ENCODE assay signal across 8 cellular contexts in genomic region chr17:57257213-57257873, GRCh38. TPM values are rescaled to one million over a fixed set of nuclear protein-coding genes. Genes with fewer than 3 reads are reported as not detected.
DNase-seq lines count a peak whose midpoint lies in the region; ATAC-seq and TF ChIP-seq lines count a peak whose summit lies in the region.

No MANE protein-coding gene starts in this region.

- H3K9ac ChIP-seq in fibroblast of lung (ENCODE audit: insufficient read depth, low read length) (peak overlapping the region; percentile 5), rectal smooth muscle tissue (ENCODE audit: low read length) (no peak overlapping the region)

- no peaks in the 10 kb centered on the region for H3K9me3 ChIP-seq in fibroblast of lung (ENCODE audit: control insufficient read depth, insufficient read depth, low read depth, low read length)

- H3K27ac ChIP-seq in VCaP (peak overlapping the region; percentile 87), fibroblast of lung (ENCODE audit: insufficient read depth, low read length) (no peak overlapping the region), rectal smooth muscle tissue (ENCODE audit: low read depth, low read length) (no peak overlapping the region)

- H3K27me3 ChIP-seq in fibroblast of lung (ENCODE audit: control insufficient read depth, insufficient read depth, low read length) (peaks cover 9% of the 10 kb centered on the region), rectal smooth muscle tissue (ENCODE audit: control insufficient read depth, insufficient read depth, low read length) (no peaks in the 10 kb centered on the region)

- peak in 5 of 6 experiments; percentile 6 to 56 (median 23) for DNase-seq in stimulated activated naive CD4-positive, alpha-beta T cell (lab: John Stamatoyannopoulos, UW)
- no peak for DNase-seq in stimulated activated naive CD4-positive, alpha-beta T cell treated with Interleukin-2 at 50 U/mL for 16 hours (lab: John Stamatoyannopoulos, UW)
- DNase-seq in fibroblast of lung (ENCODE audit: low read depth in 2 of 2) = no peak
- DNase-seq in NCI-H1930 (lab: John Stamatoyannopoulos, UW) = no peak

- no peaks in the 10 kb centered on the region for H3K79me2 ChIP-seq in fibroblast of lung (ENCODE audit: control insufficient read depth, insufficient read depth, low read length)

- peak overlapping the region; percentile 51 to 95 (median 70) for H3K4me3 ChIP-seq in fibroblast of lung (replicated peaks in 1 of 4; ENCODE audit: control extremely low read depth in 1 of 4, insufficient read depth in 1 of 4, low read depth in 3 of 4, low read length in 4 of 4)
- peak overlapping the region; percentile 83 for H3K4me3 ChIP-seq in rectal smooth muscle tissue (ENCODE audit: low read length)

- H3K4me1 ChIP-seq in fibroblast of lung (ENCODE audit: control insufficient read depth, extremely low read depth, insufficient read depth, low read length) (peaks cover 3% of the 10 kb centered on the region), rectal smooth muscle tissue (ENCODE audit: control insufficient read depth, insufficient read depth, low read length) (peaks cover 4% of the 10 kb centered on the region)

- H3K36me3 ChIP-seq in fibroblast of lung (ENCODE audit: control insufficient read depth, insufficient read depth, low read length) (no peaks in the 10 kb centered on the region), rectal smooth muscle tissue (ENCODE audit: control insufficient read depth, insufficient read depth, low read length) (peaks cover 2% of the 10 kb centered on the region)

- no peak for ATAC-seq in GM21737 (IDR thresholded peaks at IDR 0.05; ENCODE audit: unreplicated experiment)
- no peak for ATAC-seq in GM19035 (IDR thresholded peaks at IDR 0.05; ENCODE audit: unreplicated experiment)

- no peaks in the 10 kb centered on the region for H4K20me1 ChIP-seq in fibroblast of lung (ENCODE audit: control insufficient read depth, extremely low read depth, insufficient read depth, low read length)

- TF ChIP-seq CTCF in VCaP (conservative IDR thresholded peaks at IDR 0.05) (no peak), fibroblast of lung (conservative IDR thresholded peaks at IDR 0.05 in 1 of 2, IDR thresholded peaks at IDR 0.05 in 1 of 2; ENCODE audit: low read depth in 1 of 2, low read length in 2 of 2) (no peak)

- peak overlapping the region; percentile 83 for H3K4me2 ChIP-seq in fibroblast of lung (ENCODE audit: extremely low read depth, insufficient read depth, low read length)

- H2AFZ ChIP-seq in fibroblast of lung (ENCODE audit: low read length) = peak overlapping the region; percentile 19

RNA-seq across cellular contexts. Expression of gene MSI2, which starts 1.0 kb away (rescaled TPM):
- 11.0 and 14.2 TPM in 2 replicates for total RNA-seq in fibroblast of lung
- 6.8 and 9.2 TPM in 2 replicates for polyA plus RNA-seq in fibroblast of lung
- 10.0 and 10.4 TPM in 2 replicates for polyA plus RNA-seq in fibroblast of lung (2012)
- 12.0 and 31.8 TPM in 2 replicates for polyA minus RNA-seq in fibroblast of lung (ENCODE audit: low replicate concordance)

Comparison
In these comparisons a context has a peak if more than half of its experiments do, and no peak if none do; other contexts are left out.
1. DNase-seq: peak in stimulated activated naive CD4-positive, alpha-beta T cell (5 of 6); none in stimulated activated naive CD4-positive, alpha-beta T cell treated with Interleukin-2 at 50 U/mL for 16 hours (single experiment), fibroblast of lung (0 of 2) and NCI-H1930 (0 of 2).